10 cellular contexts compared by ENCODE assay signal in the genomic region with DNA sequence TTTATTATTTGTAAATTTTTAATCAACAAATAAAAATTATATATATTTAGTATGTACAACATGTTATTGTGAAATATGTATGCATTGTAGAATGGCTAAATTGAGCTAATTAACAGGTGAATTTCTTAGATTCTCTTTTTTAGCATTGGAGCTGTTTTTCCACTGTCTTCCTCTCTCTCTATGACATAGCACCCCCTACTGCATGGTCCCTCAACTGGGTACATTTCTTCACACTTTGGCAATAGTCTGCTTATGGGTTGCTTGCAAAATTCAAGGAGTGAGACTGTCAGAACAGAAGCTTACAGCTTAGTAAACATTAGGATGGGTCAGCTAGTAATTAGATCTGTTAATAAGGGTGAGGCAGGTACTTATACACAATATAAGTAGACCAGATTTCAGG.
DNase-seq lines count a peak whose midpoint lies in the region; ATAC-seq and TF ChIP-seq lines count a peak whose summit lies in the region.
"Had no signal": no experiment of that assay in that cellular context is flagged by ENCODE, and none has a peak within 500 bp of the region (broad histone marks: within the 10 kb centered on the region; RNA-seq: fewer than 3 reads in every experiment).

No MANE protein-coding gene starts in this region.

- no peaks in the 10 kb centered on the region for H3K27me3 ChIP-seq in heart left ventricle
- no peaks in the 10 kb centered on the region for H3K27me3 ChIP-seq in Panc1 (ENCODE audit: control insufficient read depth, insufficient read depth, low read length)
- no peaks in the 10 kb centered on the region for H3K27me3 ChIP-seq in effector memory CD4-positive, alpha-beta T cell (replicated peaks; ENCODE audit: control insufficient read depth, insufficient read depth, low read length, poor library complexity, severe bottlenecking)
- H3K27me3 ChIP-seq: Peyer's patch had no signal

- H3K27ac ChIP-seq in heart left ventricle (no peak overlapping the region), Panc1 (ENCODE audit: low read length) (no peak overlapping the region)
- H3K27ac ChIP-seq in effector memory CD4-positive, alpha-beta T cell (ENCODE audit: insufficient read depth, low read length, poor library complexity, severe bottlenecking), result no peak overlapping the region
- H3K27ac ChIP-seq: Peyer's patch had no signal

- TF ChIP-seq CTCF in heart left ventricle (IDR thresholded peaks at IDR 0.05) (peak in 8 of 12 donors; percentile 20 to 47 (median 33)), Panc1 (IDR thresholded peaks at IDR 0.05) (peak; percentile 24; the same call in 1 of the 2 replicates), fibroblast of the aortic adventitia (IDR thresholded peaks at IDR 0.05; ENCODE audit: insufficient read depth, low read length) (peak; percentile 76), type B pancreatic cell (conservative IDR thresholded peaks at IDR 0.05) (peak; percentile 66)

- BruUV-seq in Panc1 (replicated peaks; lab: Mats Ljungman, UMichigan), result no TSS peak

- H3K9me3 ChIP-seq in heart left ventricle, result no peaks in the 10 kb centered on the region
- no peaks in the 10 kb centered on the region for H3K9me3 ChIP-seq in Panc1 (ENCODE audit: control insufficient read depth, insufficient read depth, low read depth, low read length)
- H3K9me3 ChIP-seq in effector memory CD4-positive, alpha-beta T cell (ENCODE audit: control insufficient read depth, low read length), result no peaks in the 10 kb centered on the region
- H3K9me3 ChIP-seq: Peyer's patch had no signal

- ATAC-seq in heart left ventricle (no peak), Right ventricle myocardium inferior (no peak), Panc1 (no peak), GM18909 (IDR thresholded peaks at IDR 0.05; ENCODE audit: poor library complexity, unreplicated experiment) (no peak)

- no peak for DNase-seq in heart left ventricle
- no peak for DNase-seq in Right ventricle myocardium inferior (ENCODE audit: missing footprints)
- DNase-seq in Panc1 (ENCODE audit: low read depth, low spot score), result peak; percentile 8
- DNase-seq in fibroblast of the aortic adventitia (ENCODE audit: low read depth), result peak; percentile 78
- no peak for DNase-seq in type B pancreatic cell (ENCODE audit: extremely low spot score, unreplicated experiment)
- DNase-seq in effector memory CD4-positive, alpha-beta T cell, result no peak
- no peak for DNase-seq in NCI-H1048 (lab: John Stamatoyannopoulos, UW)
- DNase-seq: Peyer's patch; stimulated activated naive CD4-positive, alpha-beta T cell treated with Interleukin-2 at 50 U/mL for 16 hours had no signal

- no peaks in the 10 kb centered on the region for H3K4me1 Mint-ChIP-seq in type B pancreatic cell (ENCODE audit: unreplicated experiment)

- no peaks in the 10 kb centered on the region for H3K4me1 ChIP-seq in heart left ventricle
- no peaks in the 10 kb centered on the region for H3K4me1 ChIP-seq in Panc1 (ENCODE audit: control insufficient read depth, insufficient read depth, low read length)
- no peaks in the 10 kb centered on the region for H3K4me1 ChIP-seq in effector memory CD4-positive, alpha-beta T cell (ENCODE audit: control insufficient read depth, insufficient read depth, low read length, poor library complexity, severe bottlenecking)
- H3K4me1 ChIP-seq: Peyer's patch had no signal

- H3K36me3 Mint-ChIP-seq in type B pancreatic cell, result no peaks in the 10 kb centered on the region

- CTCF ChIA-PET in Panc1 (lab: Charles Lee), result no interaction called here

- in situ Hi-C loops in Panc1 (cut with HindIII; ENCODE audit: low pct_unique_long_range_greater_than_20kb, low sequenced_read_pairs), result no loop called here

- TF ChIP-seq POLR2A in heart left ventricle (IDR thresholded peaks at IDR 0.05), result no peak

- H3K36me3 ChIP-seq in heart left ventricle, result no peaks in the 10 kb centered on the region
- no peaks in the 10 kb centered on the region for H3K36me3 ChIP-seq in Panc1 (ENCODE audit: control insufficient read depth, insufficient read depth, low read length)
- H3K36me3 ChIP-seq in effector memory CD4-positive, alpha-beta T cell (ENCODE audit: control insufficient read depth, insufficient read depth, low read length), result no peaks in the 10 kb centered on the region
- H3K36me3 ChIP-seq: Peyer's patch had no signal

- H3K9me3 Mint-ChIP-seq in type B pancreatic cell, result no peaks in the 10 kb centered on the region

- no peaks in the 10 kb centered on the region for H3K27me3 Mint-ChIP-seq in type B pancreatic cell

- POLR2A ChIA-PET in Panc1 (lab: Charles Lee), result no interaction called here

- no peak overlapping the region for H3K27ac Mint-ChIP-seq in type B pancreatic cell

- intact Hi-C loops in heart left ventricle (cut with DNase I) (no loop called here), Right ventricle myocardium inferior (cut with DNase I) (no loop called here), Panc1 (cut with micrococcal nuclease; ENCODE audit: unreplicated experiment) (no loop called here)

- H3K4me3 ChIP-seq in heart left ventricle (no peak overlapping the region), Panc1 (ENCODE audit: low read depth in 2 of 2, low read length in 2 of 2) (no peak overlapping the region), fibroblast of the aortic adventitia (ENCODE audit: low read depth, low read length) (no peak overlapping the region)
- H3K4me3 ChIP-seq in effector memory CD4-positive, alpha-beta T cell (ENCODE audit: insufficient read depth, low read depth, low read length, poor library complexity, severe bottlenecking), result no peak overlapping the region
- H3K4me3 ChIP-seq: Peyer's patch had no signal

- H3K4me3 Mint-ChIP-seq in type B pancreatic cell, result no peak overlapping the region

Comparison
In these comparisons a context has a peak if more than half of its experiments do, and no peak if none do; other contexts are left out.
1. DNase-seq: peak in Panc1 (single experiment) and fibroblast of the aortic adventitia (single experiment); none in heart left ventricle (0 of 5), Right ventricle myocardium inferior (single experiment), type B pancreatic cell (single experiment), effector memory CD4-positive, alpha-beta T cell (0 of 3) and NCI-H1048 (single experiment).
2. CTCF ChIP-seq: peak in every context shown above with its lines; median percentile 76 in fibroblast of the aortic adventitia; 66 in type B pancreatic cell; 33 in heart left ventricle; 24 in Panc1.